8 cellular contexts compared by ENCODE assay signal in the genomic region with DNA sequence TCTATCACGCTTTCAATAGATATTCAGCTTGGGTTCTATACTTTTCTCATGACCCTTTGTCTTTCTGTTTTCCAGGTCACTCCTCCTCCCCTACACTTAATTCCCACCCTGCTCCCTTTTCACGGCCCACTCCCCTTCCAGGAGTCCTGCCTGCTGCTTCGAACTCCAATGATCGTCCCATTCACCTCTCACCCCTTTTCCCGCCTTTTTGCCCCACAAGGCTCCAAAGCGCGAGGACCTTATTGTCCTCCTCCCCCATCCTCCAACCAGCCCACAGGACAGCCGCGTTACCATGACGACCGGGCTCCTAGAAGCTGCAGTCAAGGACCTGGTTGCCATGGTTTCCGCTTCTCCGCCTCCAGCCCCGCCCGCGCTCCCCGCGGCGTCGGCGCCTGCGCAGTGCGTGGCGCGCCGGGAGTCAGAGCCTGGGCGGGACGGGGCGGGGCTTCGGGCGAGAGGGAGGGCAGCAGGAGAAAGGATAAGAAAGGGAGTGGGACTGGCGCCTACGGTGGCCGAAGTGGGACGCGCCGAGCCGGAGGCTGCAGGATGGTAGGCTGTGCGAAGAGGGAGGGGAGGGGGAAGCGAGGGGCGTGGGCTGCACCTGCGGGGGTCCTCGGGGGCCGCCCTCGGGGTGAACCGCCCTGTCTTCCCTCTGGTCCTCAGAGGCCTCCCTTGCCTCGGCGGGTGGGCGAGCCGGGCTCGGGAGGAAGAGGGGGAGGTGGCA. TPM values are rescaled to one million over a fixed set of nuclear protein-coding genes. Genes with fewer than 3 reads are reported as not detected.
DNase-seq lines count a peak whose midpoint lies in the region; ATAC-seq and FAIRE-seq lines count a peak whose summit lies in the region.

Gene AP1S1, plus strand, starts transcription at position 508 of the 724 bp plus-strand sequence. Its CDS starts 39 bp downstream, at position 547.

- peaks cover 0 to 2% (median 0%) of the 10 kb centered on the region in 7 donors for H3K9me3 Mint-ChIP-seq in CD4-positive, CD25-positive, alpha-beta regulatory T cell
- H3K9me3 Mint-ChIP-seq in effector memory CD8-positive, alpha-beta T cell = no peaks in the 10 kb centered on the region
- H3K9me3 Mint-ChIP-seq in memory B cell = no peaks in the 10 kb centered on the region

- H3K27me3 Mint-ChIP-seq in CD4-positive, CD25-positive, alpha-beta regulatory T cell = peaks cover 33% of the 10 kb centered on the region
- H3K27me3 Mint-ChIP-seq in effector memory CD8-positive, alpha-beta T cell = peaks cover 9 to 10% of the 10 kb centered on the region in 2 donors
- H3K27me3 Mint-ChIP-seq in memory B cell = peaks cover 6% of the 10 kb centered on the region

- peak within 1 kb of the TSS; percentile 91 to 93 (median 92) for H3K4me3 Mint-ChIP-seq in CD4-positive, CD25-positive, alpha-beta regulatory T cell
- peak within 1 kb of the TSS; percentile 72 to 84 for H3K4me3 Mint-ChIP-seq in effector memory CD8-positive, alpha-beta T cell
- H3K4me3 Mint-ChIP-seq in memory B cell = peak within 1 kb of the TSS; percentile 87

- H3K4me1 Mint-ChIP-seq in CD4-positive, CD25-positive, alpha-beta regulatory T cell = peaks cover 0 to 17% (median 6%) of the 10 kb centered on the region in 4 donors
- peaks cover 12 to 14% of the 10 kb centered on the region in 2 donors for H3K4me1 Mint-ChIP-seq in effector memory CD8-positive, alpha-beta T cell (ENCODE audit: low read depth in 2 of 2)
- peaks cover 15% of the 10 kb centered on the region for H3K4me1 Mint-ChIP-seq in memory B cell

- ATAC-seq in CD4-positive, CD25-positive, alpha-beta regulatory T cell (ENCODE audit: low read depth in 2 of 2) = peak; percentile 83 to 87
- ATAC-seq in GM19468 (IDR thresholded peaks at IDR 0.05; ENCODE audit: extremely low read depth, unreplicated experiment) (peak; percentile 49), memory B cell (ENCODE audit: low read depth) (peak; percentile 92)
- ATAC-seq in effector memory CD8-positive, alpha-beta T cell (replicated peaks) = peak; percentile 91

- no peak within 1 kb of the TSS for H3K27ac ChIP-seq in CD4-positive, CD25-positive, alpha-beta regulatory T cell (ENCODE audit: insufficient read depth, low read length, poor library complexity, severe bottlenecking)

- peaks cover 10% of the 10 kb centered on the region for H3K4me1 ChIP-seq in CD4-positive, CD25-positive, alpha-beta regulatory T cell (ENCODE audit: control insufficient read depth, insufficient read depth, low read length, poor library complexity, severe bottlenecking)

- peak within 1 kb of the TSS; percentile 35 for H3K4me3 ChIP-seq in CD4-positive, CD25-positive, alpha-beta regulatory T cell (ENCODE audit: low read depth, low read length)

- no peaks in the 10 kb centered on the region for H3K9me3 ChIP-seq in CD4-positive, CD25-positive, alpha-beta regulatory T cell (ENCODE audit: control insufficient read depth in 2 of 2, low read length in 2 of 2)

- DNase-seq in CD4-positive, CD25-positive, alpha-beta regulatory T cell = peak; percentile 86 to 96 (median 86)
- DNase-seq in HTR-8/SVneo (ENCODE audit: insufficient read length, low spot score) (peak; percentile 85), NOMO-1 (lab: John Stamatoyannopoulos, UW; ENCODE audit: unreplicated experiment in 2 of 2) (peak; percentile 87 to 94), memory B cell (ENCODE audit: low spot score in 2 of 2) (peak; percentile 79 to 84)
- DNase-seq in activated CD8-positive, alpha-beta memory T cell treated with anti-CD3 and anti-CD28 coated beads for 48 hours (ENCODE audit: low read depth in 2 of 3, low spot score in 2 of 3) = peak; percentile 85 to 88 (median 85)
- DNase-seq in effector memory CD8-positive, alpha-beta T cell = peak; percentile 78 to 87 (median 85)
- DNase-seq in stimulated activated CD8-positive, alpha-beta memory T cell treated with anti-CD3 and anti-CD28 coated beads, Interleukin-12 subunit alpha, Interleukin-12 subunit beta, amount 100 ng/mL, for 1 hour (ENCODE audit: low read depth) = peak; percentile 78

- FAIRE-seq in HTR-8/SVneo (lab: Jason Lieb, UNC) = no peak

- no peaks in the 10 kb centered on the region for H3K27me3 ChIP-seq in CD4-positive, CD25-positive, alpha-beta regulatory T cell (ENCODE audit: control insufficient read depth, insufficient read depth, low read length)

- H3K36me3 ChIP-seq in CD4-positive, CD25-positive, alpha-beta regulatory T cell (ENCODE audit: control insufficient read depth, insufficient read depth, low read length) = peaks cover 5% of the 10 kb centered on the region

- H3K27ac Mint-ChIP-seq in CD4-positive, CD25-positive, alpha-beta regulatory T cell = peak within 1 kb of the TSS; percentile 61 to 89 (median 77)
- peak within 1 kb of the TSS; percentile 87 to 91 for H3K27ac Mint-ChIP-seq in effector memory CD8-positive, alpha-beta T cell
- H3K27ac Mint-ChIP-seq in memory B cell = peak within 1 kb of the TSS; percentile 82

- H3K36me3 Mint-ChIP-seq in CD4-positive, CD25-positive, alpha-beta regulatory T cell = peaks cover 15% of the 10 kb centered on the region
- H3K36me3 Mint-ChIP-seq in effector memory CD8-positive, alpha-beta T cell (ENCODE audit: insufficient read depth) = peaks cover 11% of the 10 kb centered on the region
- H3K36me3 Mint-ChIP-seq in memory B cell = peaks cover 7% of the 10 kb centered on the region

RNA-seq across cellular contexts. Expression of gene AP1S1, which starts in this region (rescaled TPM):
- total RNA-seq in CD4-positive, CD25-positive, alpha-beta regulatory T cell = 14.5 TPM
- polyA plus RNA-seq in CD4-positive, CD25-positive, alpha-beta regulatory T cell = 1 to 10 TPM; 5.4 to 8.8 (median 6.3) TPM
